1 cellular context compared by ENCODE assay signal in genomic region chr7:101803203-101804086, GRCh38.
A peak's percentile ranks its signal among the peaks of the same experiment; 100 is the strongest.
TF ChIP-seq lines count a peak whose summit lies in the region.

No MANE protein-coding gene starts in this region.

TF ChIP-seq in HepG2, 621 proteins besides CTCF, POLR2A, EP300 and RAD21 (continues in another document):
- TF ChIP-seq SOX6 (IDR thresholded peaks at IDR 0.05) (no peak), SOX6 (CRISPR knock-in tag; IDR thresholded peaks at IDR 0.05) (peak; percentile 64), PAF1 (CRISPR knock-in tag; IDR thresholded peaks at IDR 0.05) (no peak), AGO2 (optimal IDR thresholded peaks at IDR 0.05; ENCODE audit: low read depth, low read length) (no peak), ZBTB40 (IDR thresholded peaks at IDR 0.05) (no peak), ZBTB40 (CRISPR knock-in tag; IDR thresholded peaks at IDR 0.05) (no peak), PAX8 (CRISPR knock-in tag; IDR thresholded peaks at IDR 0.05; ENCODE audit: borderline replicate concordance) (no peak), PHF21A (CRISPR knock-in tag; IDR thresholded peaks at IDR 0.05) (no peak), RAD51 (IDR thresholded peaks at IDR 0.05; ENCODE audit: borderline replicate concordance) (no peak), USF2 (IDR thresholded peaks at IDR 0.05; ENCODE audit: low read depth, low read length) (peak; percentile 23; the same call in 1 of the 2 replicates), USF2 (CRISPR knock-in tag; IDR thresholded peaks at IDR 0.05; ENCODE audit: borderline replicate concordance) (peak; percentile 56; the same call in 1 of the 2 replicates), FOXP4 (CRISPR knock-in tag; IDR thresholded peaks at IDR 0.05) (peak; percentile 55), KDM1A (CRISPR knock-in tag; IDR thresholded peaks at IDR 0.05) (no peak), SALL1 (CRISPR knock-in tag; IDR thresholded peaks at IDR 0.05) (no peak), ATM (IDR thresholded peaks at IDR 0.05; ENCODE audit: borderline replicate concordance) (no peak), ZNF737 (CRISPR knock-in tag; IDR thresholded peaks at IDR 0.05; ENCODE audit: borderline replicate concordance) (no peak), ZNF503 (CRISPR knock-in tag; IDR thresholded peaks at IDR 0.05) (no peak), ARID5B (CRISPR knock-in tag; IDR thresholded peaks at IDR 0.05) (0 out of 2 replicates have a peak, but pooled peaks have one; percentile 26), NR2C2 (CRISPR knock-in tag; IDR thresholded peaks at IDR 0.05; ENCODE audit: borderline replicate concordance) (no peak), ZMYM3 (CRISPR knock-in tag; IDR thresholded peaks at IDR 0.05) (0 out of 2 replicates have a peak, but pooled peaks have one; percentile 34), KDM6A (CRISPR knock-in tag; IDR thresholded peaks at IDR 0.05; ENCODE audit: low read depth) (no peak), HOXD1 (CRISPR knock-in tag; IDR thresholded peaks at IDR 0.05) (no peak), RFXANK (CRISPR knock-in tag; IDR thresholded peaks at IDR 0.05) (no peak), CEBPB (IDR thresholded peaks at IDR 0.05; ENCODE audit: borderline replicate concordance, low read depth, low read length) (peak; percentile 58; the same call in 1 of the 2 replicates), HBP1 (CRISPR knock-in tag; IDR thresholded peaks at IDR 0.05; ENCODE audit: low read depth) (no peak), GTF2F1 (IDR thresholded peaks at IDR 0.05; ENCODE audit: low read length) (no peak), FIP1L1 (IDR thresholded peaks at IDR 0.05; ENCODE audit: borderline replicate concordance, insufficient read depth, low read depth, low read length) (no peak), ZNF607 (CRISPR knock-in tag; IDR thresholded peaks at IDR 0.05; ENCODE audit: borderline replicate concordance) (no peak), ZBTB49 (CRISPR knock-in tag; IDR thresholded peaks at IDR 0.05; ENCODE audit: borderline replicate concordance) (no peak), FOXC1 (CRISPR knock-in tag; IDR thresholded peaks at IDR 0.05; ENCODE audit: borderline replicate concordance) (no peak), HCFC1 (IDR thresholded peaks at IDR 0.05; ENCODE audit: low read depth, low read length) (no peak), PRMT3 (CRISPR knock-in tag; IDR thresholded peaks at IDR 0.05; ENCODE audit: borderline replicate concordance, low read depth) (no peak), CREBL2 (CRISPR knock-in tag; IDR thresholded peaks at IDR 0.05; ENCODE audit: borderline replicate concordance) (no peak), RELA (CRISPR knock-in tag; IDR thresholded peaks at IDR 0.05) (no peak), AGO1 (IDR thresholded peaks at IDR 0.05; ENCODE audit: low read depth, low read length, poor library complexity, severe bottlenecking) (no peak), BHLHE40 (IDR thresholded peaks at IDR 0.05; ENCODE audit: low read length) (peak; percentile 84)
